ENCODE assay signal across 10 cellular contexts in genomic region chr2:119697290-119698013, GRCh38. TPM values are rescaled to one million over a fixed set of nuclear protein-coding genes. Genes with fewer than 3 reads are reported as not detected.
A peak's percentile ranks its signal among the peaks of the same experiment; 100 is the strongest.
DNase-seq lines count a peak whose midpoint lies in the region; ATAC-seq, FAIRE-seq and TF ChIP-seq lines count a peak whose summit lies in the region.
"Had no signal": no experiment of that assay in that cellular context is flagged by ENCODE, and none has a peak within 500 bp of the region (broad histone marks: within the 10 kb centered on the region; RNA-seq: fewer than 3 reads in every experiment).

No MANE protein-coding gene starts in this region.

- H3K4me1 Mint-ChIP-seq in CD4-positive, alpha-beta memory T cell = peaks cover 14 to 23% (median 21%) of the 10 kb centered on the region in 4 donors
- peaks cover 11% of the 10 kb centered on the region for H3K4me1 Mint-ChIP-seq in activated T-helper 1 cell treated with anti-CD3 and anti-CD28 coated beads, Interleukin-12 subunit alpha, Interleukin-12 subunit beta, Interleukin-2, Interleukin-4 antibody, amounts not matched to agents 30 ng/mL and 10 ng/mL and 1 ng/mL, durations not matched to agents 14 hours and 24 hours and 36 hours (ENCODE audit: low read depth)

- peak overlapping the region in 6 of 7 donors; percentile 5 to 78 (median 60) for H3K27ac Mint-ChIP-seq in CD4-positive, alpha-beta memory T cell
- no peak overlapping the region for H3K27ac Mint-ChIP-seq in activated T-helper 1 cell treated with anti-CD3 and anti-CD28 coated beads, Interleukin-12 subunit alpha, Interleukin-12 subunit beta, Interleukin-2, Interleukin-4 antibody, amounts not matched to agents 30 ng/mL and 10 ng/mL and 1 ng/mL, durations not matched to agents 14 hours and 24 hours and 36 hours

- TF ChIP-seq POLR2A in GM12892 (IDR thresholded peaks at IDR 0.05; ENCODE audit: low read depth, low read length) = no peak

- peak overlapping the region in 4 of 8 donors; percentile 15 to 49 (median 27) for H3K4me3 Mint-ChIP-seq in CD4-positive, alpha-beta memory T cell
- no peak overlapping the region for H3K4me3 Mint-ChIP-seq in activated T-helper 1 cell treated with anti-CD3 and anti-CD28 coated beads, Interleukin-12 subunit alpha, Interleukin-12 subunit beta, Interleukin-2, Interleukin-4 antibody, amounts not matched to agents 30 ng/mL and 10 ng/mL and 1 ng/mL, durations not matched to agents 14 hours and 24 hours and 36 hours

- no peaks in the 10 kb centered on the region for H3K36me3 ChIP-seq in CD4-positive, alpha-beta memory T cell (ENCODE audit: insufficient read depth, low read length)
- H3K36me3 ChIP-seq: brain microvascular endothelial cell, stomach had no signal

- CTCF ChIA-PET in CD4-positive, alpha-beta memory T cell (lab: Charles Lee; ENCODE audit: partially characterized antibody) = interaction anchor here (1.1 to 1.4 kb wide), 2 partner anchors 36 to 55 kb away, joined by 3 to 4 read pairs; no protein-coding TSS in a partner anchor

- peaks cover 0 to 1% of the 10 kb centered on the region in 2 donors for H3K36me3 Mint-ChIP-seq in CD4-positive, alpha-beta memory T cell
- H3K36me3 Mint-ChIP-seq in activated T-helper 1 cell treated with anti-CD3 and anti-CD28 coated beads, Interleukin-12 subunit alpha, Interleukin-12 subunit beta, Interleukin-2, Interleukin-4 antibody, amounts not matched to agents 30 ng/mL and 10 ng/mL and 1 ng/mL, durations not matched to agents 14 hours and 24 hours and 36 hours (ENCODE audit: low read depth) = no peaks in the 10 kb centered on the region

- peaks cover 0 to 3% of the 10 kb centered on the region in 2 donors for H3K27me3 Mint-ChIP-seq in CD4-positive, alpha-beta memory T cell
- H3K27me3 Mint-ChIP-seq in activated T-helper 1 cell treated with anti-CD3 and anti-CD28 coated beads, Interleukin-12 subunit alpha, Interleukin-12 subunit beta, Interleukin-2, Interleukin-4 antibody, amounts not matched to agents 30 ng/mL and 10 ng/mL and 1 ng/mL, durations not matched to agents 14 hours and 24 hours and 36 hours (ENCODE audit: insufficient read depth) = peaks cover 4% of the 10 kb centered on the region

- DNase-seq in CD4-positive, alpha-beta memory T cell = no peak
- peak; percentile 14 for DNase-seq in NCI-H69 (lab: John Stamatoyannopoulos, UW)
- DNase-seq in iPS-NIHi7 (ENCODE audit: extremely low spot score) = no peak
- no peak for DNase-seq in left ventricle myocardium superior
- no peak for DNase-seq in GM12892 (ENCODE audit: insufficient read length)
- DNase-seq in activated T-helper 1 cell treated with anti-CD3 and anti-CD28 coated beads, Interleukin-12 subunit alpha, Interleukin-12 subunit beta, Interleukin-2, Interleukin-4 antibody, amounts not matched to agents 30 ng/mL and 10 ng/mL and 1 ng/mL, durations not matched to agents 14 hours and 24 hours and 36 hours (ENCODE audit: low spot score) = no peak
- DNase-seq: brain microvascular endothelial cell, stomach had no signal

- no peaks in the 10 kb centered on the region for H3K27me3 ChIP-seq in CD4-positive, alpha-beta memory T cell (ENCODE audit: insufficient read depth, low read length)
- H3K27me3 ChIP-seq: brain microvascular endothelial cell had no signal

- no peak overlapping the region for H3K4me3 ChIP-seq in CD4-positive, alpha-beta memory T cell (ENCODE audit: low read length in 2 of 2)
- H3K4me3 ChIP-seq: stomach had no signal

- intact Hi-C loops in CD4-positive, alpha-beta memory T cell (cut with micrococcal nuclease) = no loop called here
- intact Hi-C loops in left ventricle myocardium superior (cut with micrococcal nuclease) = no loop called here
- intact Hi-C loops in activated T-helper 1 cell treated with anti-CD3 and anti-CD28 coated beads, Interleukin-12 subunit alpha, Interleukin-12 subunit beta, Interleukin-2, Interleukin-4 antibody, amounts not matched to agents 30 ng/mL and 10 ng/mL and 1 ng/mL, durations not matched to agents 14 hours and 24 hours and 36 hours (cut with micrococcal nuclease) = no loop called here

- H3K4me1 ChIP-seq in CD4-positive, alpha-beta memory T cell (ENCODE audit: insufficient read depth, low read length) = peaks cover 35% of the 10 kb centered on the region

- no peaks in the 10 kb centered on the region for H3K9me3 Mint-ChIP-seq in CD4-positive, alpha-beta memory T cell
- no peaks in the 10 kb centered on the region for H3K9me3 Mint-ChIP-seq in activated T-helper 1 cell treated with anti-CD3 and anti-CD28 coated beads, Interleukin-12 subunit alpha, Interleukin-12 subunit beta, Interleukin-2, Interleukin-4 antibody, amounts not matched to agents 30 ng/mL and 10 ng/mL and 1 ng/mL, durations not matched to agents 14 hours and 24 hours and 36 hours

- no peak for FAIRE-seq in GM12892 (lab: Jason Lieb, UNC)

- ATAC-seq in GM18868 (IDR thresholded peaks at IDR 0.05; ENCODE audit: unreplicated experiment) = peak; percentile 95
- peak; percentile 72 for ATAC-seq in HG02763 (IDR thresholded peaks at IDR 0.05; ENCODE audit: unreplicated experiment)
- no peak for ATAC-seq in left ventricle myocardium superior

- H3K27ac ChIP-seq in CD4-positive, alpha-beta memory T cell (ENCODE audit: low read depth, low read length) = no peak overlapping the region
- H3K27ac ChIP-seq: brain microvascular endothelial cell, stomach had no signal

- POLR2A ChIA-PET in CD4-positive, alpha-beta memory T cell (lab: Charles Lee; ENCODE audit: partially characterized antibody) = interaction anchor here (0.6 to 4.2 kb wide), 2 partner anchors 19 to 1733 kb away, joined by 3 to 31 read pairs; partner anchors contain the start of gene TMEM177

- no peaks in the 10 kb centered on the region for H3K9me3 ChIP-seq in CD4-positive, alpha-beta memory T cell (ENCODE audit: control insufficient read depth in 1 of 2, low read length in 2 of 2)
- H3K9me3 ChIP-seq: stomach had no signal

RNA-seq across cellular contexts. Expression of gene TMEM177, which starts 18.5 kb away (rescaled TPM):
- 10 to 100 TPM; 22.5 to 23.9 TPM for total RNA-seq in CD4-positive, alpha-beta memory T cell
- polyA plus RNA-seq in CD4-positive, alpha-beta memory T cell = 10 to 100 TPM in 1 of 2 donors, 1 to 10 TPM in 1; 9.1 to 10.8 TPM
- total RNA-seq in left ventricle myocardium superior = 12.8 TPM
- polyA plus RNA-seq in GM12892 (2012; ENCODE audit: missing spikeins) = 10.1 TPM
- total RNA-seq in activated T-helper 1 cell treated with anti-CD3 and anti-CD28 coated beads, Interleukin-12 subunit alpha, Interleukin-12 subunit beta, Interleukin-2, Interleukin-4 antibody, amounts not matched to agents 30 ng/mL and 10 ng/mL and 1 ng/mL, durations not matched to agents 14 hours and 24 hours and 36 hours = 16.6 and 17.4 TPM in 2 replicates
